ENCODE assay signal across 28 cellular contexts in genomic region chrX:65755786-65756185, GRCh38.
A peak's percentile ranks its signal among the peaks of the same experiment; 100 is the strongest.
DNase-seq lines count a peak whose midpoint lies in the region; ATAC-seq, FAIRE-seq and TF ChIP-seq lines count a peak whose summit lies in the region.
"Had no signal": no experiment of that assay in that cellular context is flagged by ENCODE, and none has a peak within 500 bp of the region (broad histone marks: within the 10 kb centered on the region; RNA-seq: fewer than 3 reads in every experiment).

No MANE protein-coding gene starts in this region.

- peak; percentile 1 for DNase-seq in NK-92 treated with Interleukin-12 subunit alpha and Interleukin-12 subunit beta, amount 100 ng/mL, for 24 hours (lab: John Stamatoyannopoulos, UW)
- no peak for DNase-seq in NK-92 (lab: John Stamatoyannopoulos, UW; ENCODE audit: unreplicated experiment)
- DNase-seq in GM12892 (ENCODE audit: insufficient read length) = no peak
- DNase-seq in activated naive CD8-positive, alpha-beta T cell treated with anti-CD3 and anti-CD28 coated beads, Interleukin-2, amount 10 ng/mL, durations not matched to agents 7 days and 5 days = no peak
- no peak for DNase-seq in keratinocyte (ENCODE audit: low read depth, low spot score)
- no peak for DNase-seq in activated CD4-positive, alpha-beta memory T cell treated with anti-CD3 and anti-CD28 coated beads, Interleukin-2, amount 10 ng/mL, durations not matched to agents 7 days and 5 days
- DNase-seq in NCI-H446 (lab: John Stamatoyannopoulos, UW) = no peak
- no peak for DNase-seq in coronary artery (ENCODE audit: low spot score)
- DNase-seq: activated CD4-positive, alpha-beta T cell treated with anti-CD3 and anti-CD28 coated beads for 36 hours; activated naive CD4-positive, alpha-beta T cell treated with anti-CD3 and anti-CD28 coated beads, Interleukin-2, amount 10 ng/mL, durations not matched to agents 7 days and 5 days; aorta; CD4-positive, CD25-positive, alpha-beta regulatory T cell; dermis blood vessel endothelial cell; H9; hippocampal formation; immature natural killer cell; IMR-90; mesendoderm; NCI-H1105; NCI-H187 treated with DMSO at 0.1 percent for 48 hours; NCI-H2227 treated with DMSO at 0.1 percent for 48 hours; RPMI8226; stimulated activated CD4-positive, alpha-beta T cell treated with anti-CD3 and anti-CD28 coated beads, Interleukin-1b, Interleukin-23, amount 100 ng/mL, for 48 hours; trophoblast cell had no signal

- H3K79me2 ChIP-seq in keratinocyte (ENCODE audit: control insufficient read depth, insufficient read depth, low read length) = no peaks in the 10 kb centered on the region

- POLR2A ChIA-PET in activated naive CD8-positive, alpha-beta T cell treated with anti-CD3 and anti-CD28 coated beads, Interleukin-2, amount 10 ng/mL, durations not matched to agents 7 days and 5 days (lab: Charles Lee) = no interaction called here
- POLR2A ChIA-PET in activated CD4-positive, alpha-beta memory T cell treated with anti-CD3 and anti-CD28 coated beads, Interleukin-2, amount 10 ng/mL, durations not matched to agents 7 days and 5 days (lab: Charles Lee) = interaction anchor here (0.7 kb wide), 1 partner anchor 159 kb away, joined by 3 read pairs; no protein-coding TSS in a partner anchor

- peaks cover 7% of the 10 kb centered on the region for H3K9me3 Mint-ChIP-seq in activated naive CD8-positive, alpha-beta T cell treated with anti-CD3 and anti-CD28 coated beads, Interleukin-2, amount 10 ng/mL, durations not matched to agents 7 days and 5 days
- peaks cover 8% of the 10 kb centered on the region for H3K9me3 Mint-ChIP-seq in activated CD4-positive, alpha-beta memory T cell treated with anti-CD3 and anti-CD28 coated beads, Interleukin-2, amount 10 ng/mL, durations not matched to agents 7 days and 5 days
- H3K9me3 Mint-ChIP-seq: immature natural killer cell had no signal

- no peaks in the 10 kb centered on the region for H3K9me1 ChIP-seq in keratinocyte (ENCODE audit: control insufficient read depth, extremely low read depth, insufficient read depth, low read length)

- peaks cover 21% of the 10 kb centered on the region for H3K36me3 Mint-ChIP-seq in activated naive CD8-positive, alpha-beta T cell treated with anti-CD3 and anti-CD28 coated beads, Interleukin-2, amount 10 ng/mL, durations not matched to agents 7 days and 5 days
- H3K36me3 Mint-ChIP-seq in activated CD4-positive, alpha-beta memory T cell treated with anti-CD3 and anti-CD28 coated beads, Interleukin-2, amount 10 ng/mL, durations not matched to agents 7 days and 5 days (ENCODE audit: low read depth) = peaks cover 9% of the 10 kb centered on the region
- H3K36me3 Mint-ChIP-seq: CD4-positive, CD25-positive, alpha-beta regulatory T cell; immature natural killer cell had no signal

- H3K27me3 Mint-ChIP-seq in activated naive CD8-positive, alpha-beta T cell treated with anti-CD3 and anti-CD28 coated beads, Interleukin-2, amount 10 ng/mL, durations not matched to agents 7 days and 5 days = no peaks in the 10 kb centered on the region
- no peaks in the 10 kb centered on the region for H3K27me3 Mint-ChIP-seq in activated CD4-positive, alpha-beta memory T cell treated with anti-CD3 and anti-CD28 coated beads, Interleukin-2, amount 10 ng/mL, durations not matched to agents 7 days and 5 days
- H3K27me3 Mint-ChIP-seq: activated CD4-positive, alpha-beta T cell treated with anti-CD3 and anti-CD28 coated beads for 36 hours; activated naive CD4-positive, alpha-beta T cell treated with anti-CD3 and anti-CD28 coated beads, Interleukin-2, amount 10 ng/mL, durations not matched to agents 7 days and 5 days; CD4-positive, CD25-positive, alpha-beta regulatory T cell had no signal

- TF ChIP-seq CTCF in keratinocyte (optimal IDR thresholded peaks at IDR 0.05 in 1 of 3, IDR thresholded peaks at IDR 0.05 in 1 of 3, conservative IDR thresholded peaks at IDR 0.05 in 1 of 3; ENCODE audit: extremely low read depth in 1 of 3, insufficient read depth in 2 of 3, low read length in 3 of 3) (no peak), coronary artery (IDR thresholded peaks at IDR 0.05) (no peak)

- no peak overlapping the region for H3K4me2 ChIP-seq in keratinocyte (ENCODE audit: control insufficient read depth, extremely low read depth, insufficient read depth, low read depth, low read length)
- H3K4me2 ChIP-seq: smooth muscle cell had no signal

- CTCF ChIA-PET in activated CD4-positive, alpha-beta memory T cell treated with anti-CD3 and anti-CD28 coated beads, Interleukin-2, amount 10 ng/mL, durations not matched to agents 7 days and 5 days (lab: Charles Lee) = no interaction called here

- no peak overlapping the region for H3K9ac ChIP-seq in keratinocyte (ENCODE audit: control insufficient read depth, extremely low read depth, insufficient read depth, low read length)

- peaks cover 7% of the 10 kb centered on the region for H3K4me1 ChIP-seq in keratinocyte (ENCODE audit: control insufficient read depth, extremely low read depth, insufficient read depth, low read length)

- no peak for TF ChIP-seq POLR2A in GM12892 (IDR thresholded peaks at IDR 0.05; ENCODE audit: low read depth, low read length)

- H3K9me3 ChIP-seq in keratinocyte (ENCODE audit: control insufficient read depth, low read depth, low read length) = no peaks in the 10 kb centered on the region

- no peaks in the 10 kb centered on the region for H3K27me3 ChIP-seq in keratinocyte (ENCODE audit: control insufficient read depth, extremely low read depth, insufficient read depth, low read length)

- no peak overlapping the region for H2AFZ ChIP-seq in keratinocyte (ENCODE audit: control insufficient read depth, low read length)

- peak overlapping the region; percentile 20 for H3K27ac ChIP-seq in keratinocyte (ENCODE audit: control insufficient read depth, insufficient read depth, low read length)
- no peak overlapping the region for H3K27ac ChIP-seq in coronary artery
- H3K27ac ChIP-seq: SK-N-MC had no signal

- no peaks in the 10 kb centered on the region for H3K36me3 ChIP-seq in keratinocyte (ENCODE audit: control insufficient read depth in 2 of 2, extremely low read depth in 1 of 2, insufficient read depth in 2 of 2, low read length in 2 of 2)

- ATAC-seq in activated naive CD8-positive, alpha-beta T cell treated with anti-CD3 and anti-CD28 coated beads, Interleukin-2, amount 10 ng/mL, durations not matched to agents 7 days and 5 days (ENCODE audit: low read depth) = no peak
- ATAC-seq: activated CD4-positive, alpha-beta T cell treated with anti-CD3 and anti-CD28 coated beads for 36 hours; left lobe of liver had no signal

- no peak overlapping the region for H3K4me3 Mint-ChIP-seq in activated naive CD8-positive, alpha-beta T cell treated with anti-CD3 and anti-CD28 coated beads, Interleukin-2, amount 10 ng/mL, durations not matched to agents 7 days and 5 days
- H3K4me3 Mint-ChIP-seq in activated CD4-positive, alpha-beta memory T cell treated with anti-CD3 and anti-CD28 coated beads, Interleukin-2, amount 10 ng/mL, durations not matched to agents 7 days and 5 days = no peak overlapping the region
- H3K4me3 Mint-ChIP-seq: activated CD4-positive, alpha-beta T cell treated with anti-CD3 and anti-CD28 coated beads for 36 hours; activated naive CD4-positive, alpha-beta T cell treated with anti-CD3 and anti-CD28 coated beads, Interleukin-2, amount 10 ng/mL, durations not matched to agents 7 days and 5 days; CD4-positive, CD25-positive, alpha-beta regulatory T cell; H9; immature natural killer cell had no signal

- dilution Hi-C loops in keratinocyte (cut with MboI; ENCODE audit: extremely low pct_ligation_motif_present, low sequenced_read_pairs) = no loop called here

- H4K20me1 ChIP-seq in keratinocyte (ENCODE audit: control insufficient read depth, extremely low read depth, insufficient read depth, low read length) = no peaks in the 10 kb centered on the region

- H3K4me3 ChIP-seq in keratinocyte (ENCODE audit: control insufficient read depth in 2 of 3, extremely low read depth in 1 of 3, insufficient read depth in 2 of 3, low read depth in 1 of 3, low read length in 3 of 3) = no peak overlapping the region
- H3K4me3 ChIP-seq in coronary artery = no peak overlapping the region
- H3K4me3 ChIP-seq: SK-N-MC, smooth muscle cell had no signal

- FAIRE-seq in GM12892 (lab: Jason Lieb, UNC) (peak; percentile 73), keratinocyte (lab: Jason Lieb, UNC) (peak; percentile 80)
- FAIRE-seq: endometrium had no signal

- peak overlapping the region; percentile 40 for H3K27ac Mint-ChIP-seq in activated naive CD8-positive, alpha-beta T cell treated with anti-CD3 and anti-CD28 coated beads, Interleukin-2, amount 10 ng/mL, durations not matched to agents 7 days and 5 days
- no peak overlapping the region for H3K27ac Mint-ChIP-seq in activated CD4-positive, alpha-beta memory T cell treated with anti-CD3 and anti-CD28 coated beads, Interleukin-2, amount 10 ng/mL, durations not matched to agents 7 days and 5 days
- H3K27ac Mint-ChIP-seq: activated CD4-positive, alpha-beta T cell treated with anti-CD3 and anti-CD28 coated beads for 36 hours; activated naive CD4-positive, alpha-beta T cell treated with anti-CD3 and anti-CD28 coated beads, Interleukin-2, amount 10 ng/mL, durations not matched to agents 7 days and 5 days; H9 had no signal

- H3K4me1 Mint-ChIP-seq in activated naive CD8-positive, alpha-beta T cell treated with anti-CD3 and anti-CD28 coated beads, Interleukin-2, amount 10 ng/mL, durations not matched to agents 7 days and 5 days = peaks cover 34% of the 10 kb centered on the region
- peaks cover 63% of the 10 kb centered on the region for H3K4me1 Mint-ChIP-seq in activated CD4-positive, alpha-beta memory T cell treated with anti-CD3 and anti-CD28 coated beads, Interleukin-2, amount 10 ng/mL, durations not matched to agents 7 days and 5 days
- H3K4me1 Mint-ChIP-seq: H9 had no signal
